Comparison of ENCODE assay signal across 1 cellular context in genomic region chr9:6667633-6668280, GRCh38.
TF ChIP-seq lines count a peak whose summit lies in the region.

No MANE protein-coding gene starts in this region.

TF ChIP-seq in K562, 482 proteins besides CTCF, POLR2A, EP300 and RAD21:
- TF ChIP-seq ZNF699 (CRISPR knock-in tag; IDR thresholded peaks at IDR 0.05; ENCODE audit: insufficient replicate concordance), result no peak
- no peak for TF ChIP-seq GATAD2B (IDR thresholded peaks at IDR 0.05; ENCODE audit: borderline replicate concordance)
- no peak for TF ChIP-seq ZNF586 (CRISPR knock-in tag; conservative IDR thresholded peaks at IDR 0.05)
- no peak for TF ChIP-seq SMARCE1 (IDR thresholded peaks at IDR 0.05)
- no peak for TF ChIP-seq CREM (IDR thresholded peaks at IDR 0.05; ENCODE audit: low read depth)
- no peak for TF ChIP-seq MXD1 (CRISPR knock-in tag; IDR thresholded peaks at IDR 0.05; ENCODE audit: borderline replicate concordance, poor library complexity, severe bottlenecking)
- TF ChIP-seq ILF3 (IDR thresholded peaks at IDR 0.05; ENCODE audit: borderline replicate concordance), result no peak
- TF ChIP-seq WHSC1 (IDR thresholded peaks at IDR 0.05; ENCODE audit: low read length), result no peak
- no peak for TF ChIP-seq ZNF592 (IDR thresholded peaks at IDR 0.05)
- TF ChIP-seq MCM7 (IDR thresholded peaks at IDR 0.05), result no peak
- TF ChIP-seq FOXJ2 (tag; IDR thresholded peaks at IDR 0.05), result no peak
- TF ChIP-seq CREB5 (CRISPR knock-in tag; IDR thresholded peaks at IDR 0.05), result no peak
- no peak for TF ChIP-seq ZKSCAN3 (CRISPR knock-in tag; IDR thresholded peaks at IDR 0.05)
- TF ChIP-seq SRSF9 (IDR thresholded peaks at IDR 0.05; ENCODE audit: borderline replicate concordance, low read depth, low read length), result no peak
- no peak for TF ChIP-seq ZMIZ1 (IDR thresholded peaks at IDR 0.05; ENCODE audit: low read depth in 2 of 2, low read length in 2 of 2)
- no peak for TF ChIP-seq ZNF395 (CRISPR knock-in tag; IDR thresholded peaks at IDR 0.05)
